11 cellular contexts compared by ENCODE assay signal in the genomic region with DNA sequence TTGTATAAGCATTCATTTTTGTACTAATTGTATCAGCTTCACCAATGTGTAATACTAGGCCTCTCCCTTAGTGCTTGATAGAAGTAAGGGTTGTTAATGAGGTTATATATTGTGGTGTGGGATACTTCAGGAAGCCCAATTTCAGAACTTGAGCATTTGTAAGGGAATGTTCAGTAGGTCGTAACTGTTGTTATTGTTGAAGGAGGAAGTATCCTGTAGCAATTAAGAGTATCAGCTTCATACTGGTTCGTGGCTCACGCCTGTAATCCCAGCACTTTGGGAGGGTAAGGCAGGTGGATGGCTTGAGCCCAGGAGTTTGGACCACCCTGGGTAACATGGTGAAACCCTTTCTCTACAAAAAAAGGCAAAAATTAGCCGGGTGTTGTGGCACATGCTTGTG. TPM values are rescaled to one million over a fixed set of nuclear protein-coding genes. Genes with fewer than 3 reads are reported as not detected.
DNase-seq lines count a peak whose midpoint lies in the region; ATAC-seq, FAIRE-seq and TF ChIP-seq lines count a peak whose summit lies in the region.
"Had no signal": no experiment of that assay in that cellular context is flagged by ENCODE, and none has a peak within 500 bp of the region (broad histone marks: within the 10 kb centered on the region; RNA-seq: fewer than 3 reads in every experiment).

No MANE protein-coding gene starts in this region.

- no peak overlapping the region for H3K23ac ChIP-seq in neuronal stem cell (ENCODE audit: low read depth, low read length, poor library complexity)

- H2BK120ac ChIP-seq in neuronal stem cell (ENCODE audit: low read depth, low read length) = no peak overlapping the region

- peaks cover 20% of the 10 kb centered on the region for H4K20me1 ChIP-seq in keratinocyte (ENCODE audit: control insufficient read depth, extremely low read depth, insufficient read depth, low read length)

- H3K36me3 ChIP-seq in keratinocyte (ENCODE audit: control insufficient read depth in 2 of 2, extremely low read depth in 1 of 2, insufficient read depth in 2 of 2, low read length in 2 of 2) (peaks cover 0 to 2% of the 10 kb centered on the region in 2 experiments), neuronal stem cell (replicated peaks in 1 of 2; ENCODE audit: control insufficient read depth in 2 of 2, insufficient read depth in 2 of 2, low read length in 2 of 2) (no peaks in the 10 kb centered on the region)
- H3K36me3 ChIP-seq: thoracic aorta had no signal

- H2BK5ac ChIP-seq in neuronal stem cell (ENCODE audit: low read length) = no peak overlapping the region

- H3K27me3 Mint-ChIP-seq in activated T-helper 17 cell treated with anti-CD3 and anti-CD28 coated beads, Interleukin-2, amount 50 U/mL, for 72 hours = no peaks in the 10 kb centered on the region

- no peaks in the 10 kb centered on the region for H3K9me3 Mint-ChIP-seq in activated T-helper 17 cell treated with anti-CD3 and anti-CD28 coated beads, Interleukin-2, amount 50 U/mL, for 72 hours
- no peaks in the 10 kb centered on the region for H3K9me3 Mint-ChIP-seq in stimulated activated effector memory CD8-positive, alpha-beta T cell treated with anti-CD3 and anti-CD28 coated beads, Interleukin-12 subunit alpha, Interleukin-12 subunit beta, amount 100 ng/mL, for 72 hours

- WGBS in neuronal stem cell (ENCODE audit: extremely low coverage in 2 of 2, insufficient read length in 2 of 2, insufficient replicate concordance in 1 of 2), 2 donors = no CpG with 5 or more reads among the region's 4 CpGs

- H2BK12ac ChIP-seq in neuronal stem cell (ENCODE audit: low read length) = no peak overlapping the region

- peaks cover 87% of the 10 kb centered on the region for H3K79me2 ChIP-seq in keratinocyte (ENCODE audit: control insufficient read depth, insufficient read depth, low read length)

- no peak for FAIRE-seq in keratinocyte (lab: Jason Lieb, UNC)
- FAIRE-seq: TTC549 had no signal

- H4K8ac ChIP-seq in neuronal stem cell (ENCODE audit: low read depth, low read length) = no peak overlapping the region

- H3K4ac ChIP-seq in neuronal stem cell (ENCODE audit: low read length) = no peak overlapping the region

- no peak overlapping the region for H2AK5ac ChIP-seq in neuronal stem cell (ENCODE audit: low read depth, low read length)

- no peak overlapping the region for H2AFZ ChIP-seq in keratinocyte (ENCODE audit: control insufficient read depth, low read length)
- H2AFZ ChIP-seq in neuronal stem cell (ENCODE audit: low read length) = no peak overlapping the region

- no peak overlapping the region for H4K91ac ChIP-seq in neuronal stem cell (ENCODE audit: low read depth, low read length, poor library complexity)

- peaks cover 46% of the 10 kb centered on the region for H3K4me1 ChIP-seq in keratinocyte (ENCODE audit: control insufficient read depth, extremely low read depth, insufficient read depth, low read length)
- peaks cover 0 to 5% of the 10 kb centered on the region in 2 donors for H3K4me1 ChIP-seq in neuronal stem cell (ENCODE audit: control insufficient read depth in 2 of 2, insufficient read depth in 1 of 2, low read depth in 1 of 2, low read length in 2 of 2)

- no peaks in the 10 kb centered on the region for H3K79me1 ChIP-seq in neuronal stem cell (ENCODE audit: low read depth, low read length)

- H3K9me3 ChIP-seq in keratinocyte (ENCODE audit: control insufficient read depth, low read depth, low read length) = no peaks in the 10 kb centered on the region
- H3K9me3 ChIP-seq in neuronal stem cell (replicated peaks in 1 of 2; ENCODE audit: control insufficient read depth in 2 of 2, insufficient read depth in 1 of 2, low read depth in 1 of 2, low read length in 2 of 2) = no peaks in the 10 kb centered on the region
- H3K9me3 ChIP-seq: thoracic aorta had no signal

- peak overlapping the region; percentile 10 for H3K9ac ChIP-seq in keratinocyte (ENCODE audit: control insufficient read depth, extremely low read depth, insufficient read depth, low read length)
- H3K9ac ChIP-seq in neuronal stem cell (ENCODE audit: low read depth, low read length, poor library complexity) = no peak overlapping the region

- no peak overlapping the region for H3K18ac ChIP-seq in neuronal stem cell (ENCODE audit: low read length)

- no peaks in the 10 kb centered on the region for H3K9me1 ChIP-seq in keratinocyte (ENCODE audit: control insufficient read depth, extremely low read depth, insufficient read depth, low read length)

- H2BK15ac ChIP-seq in neuronal stem cell (ENCODE audit: low read length) = no peak overlapping the region

- H3K27me3 ChIP-seq in keratinocyte (ENCODE audit: control insufficient read depth, extremely low read depth, insufficient read depth, low read length) (no peaks in the 10 kb centered on the region), neuronal stem cell (ENCODE audit: control insufficient read depth in 3 of 3, insufficient read depth in 3 of 3, low read depth in 1 of 3, low read length in 3 of 3) (no peaks in the 10 kb centered on the region)

- H3K4me1 Mint-ChIP-seq in activated T-helper 17 cell treated with anti-CD3 and anti-CD28 coated beads, Interleukin-2, amount 50 U/mL, for 72 hours = peaks cover 40% of the 10 kb centered on the region
- peaks cover 69% of the 10 kb centered on the region for H3K4me1 Mint-ChIP-seq in stimulated activated effector memory CD8-positive, alpha-beta T cell treated with anti-CD3 and anti-CD28 coated beads, Interleukin-12 subunit alpha, Interleukin-12 subunit beta, amount 100 ng/mL, for 72 hours

- peak overlapping the region; percentile 70 for H3K4me3 Mint-ChIP-seq in activated T-helper 17 cell treated with anti-CD3 and anti-CD28 coated beads, Interleukin-2, amount 50 U/mL, for 72 hours
- H3K4me3 Mint-ChIP-seq in stimulated activated effector memory CD8-positive, alpha-beta T cell treated with anti-CD3 and anti-CD28 coated beads, Interleukin-12 subunit alpha, Interleukin-12 subunit beta, amount 100 ng/mL, for 72 hours = peak overlapping the region; percentile 49

- H3K27ac Mint-ChIP-seq in activated T-helper 17 cell treated with anti-CD3 and anti-CD28 coated beads, Interleukin-2, amount 50 U/mL, for 72 hours = peak overlapping the region; percentile 92
- H3K27ac Mint-ChIP-seq in stimulated activated effector memory CD8-positive, alpha-beta T cell treated with anti-CD3 and anti-CD28 coated beads, Interleukin-12 subunit alpha, Interleukin-12 subunit beta, amount 100 ng/mL, for 72 hours = peak overlapping the region; percentile 97

- peaks cover 24% of the 10 kb centered on the region for H3K36me3 Mint-ChIP-seq in activated T-helper 17 cell treated with anti-CD3 and anti-CD28 coated beads, Interleukin-2, amount 50 U/mL, for 72 hours (ENCODE audit: low read depth)
- peaks cover 9% of the 10 kb centered on the region for H3K36me3 Mint-ChIP-seq in stimulated activated effector memory CD8-positive, alpha-beta T cell treated with anti-CD3 and anti-CD28 coated beads, Interleukin-12 subunit alpha, Interleukin-12 subunit beta, amount 100 ng/mL, for 72 hours

- DNase-seq in KBM-7 (peak; percentile 18), keratinocyte (ENCODE audit: low read depth, low spot score) (no peak), neuronal stem cell (ENCODE audit: low spot score) (no peak)
- DNase-seq in stimulated activated effector memory CD8-positive, alpha-beta T cell treated with anti-CD3 and anti-CD28 coated beads, Interleukin-12 subunit alpha, Interleukin-12 subunit beta, amount 100 ng/mL, for 72 hours (ENCODE audit: low spot score in 2 of 2) = no peak
- no peak for DNase-seq in stimulated activated CD4-positive, alpha-beta T cell treated with anti-CD3 and anti-CD28 coated beads, Interleukin-4, amount 100 ng/mL, for 4 hours
- DNase-seq: activated effector memory CD4-positive, alpha-beta T cell treated with anti-CD3 and anti-CD28 coated beads, Interleukin-2, amount 50 U/mL, for 16 hours; NCI-H187 treated with DMSO at 0.1 percent for 48 hours had no signal

- H3K27ac ChIP-seq in keratinocyte (ENCODE audit: control insufficient read depth, insufficient read depth, low read length) = peak overlapping the region; percentile 78
- no peak overlapping the region for H3K27ac ChIP-seq in neuronal stem cell (replicated peaks; ENCODE audit: low read length)

- no peak for TF ChIP-seq CTCF in keratinocyte (optimal IDR thresholded peaks at IDR 0.05 in 1 of 3, IDR thresholded peaks at IDR 0.05 in 1 of 3, conservative IDR thresholded peaks at IDR 0.05 in 1 of 3; ENCODE audit: extremely low read depth in 1 of 3, insufficient read depth in 2 of 3, low read length in 3 of 3)

- in situ Hi-C loops in KBM-7 (cut with MboI; ENCODE audit: low pct_unique_long_range_greater_than_20kb, low sequenced_read_pairs) = no loop called here

- no peak overlapping the region for H3K14ac ChIP-seq in neuronal stem cell (ENCODE audit: low read length)

- no peak overlapping the region for H3K4me3 ChIP-seq in keratinocyte (ENCODE audit: control insufficient read depth in 2 of 3, extremely low read depth in 1 of 3, insufficient read depth in 2 of 3, low read depth in 1 of 3, low read length in 3 of 3)
- H3K4me3 ChIP-seq in neuronal stem cell (ENCODE audit: low read length in 2 of 2) = no peak overlapping the region
- H3K4me3 ChIP-seq: thoracic aorta had no signal

- ATAC-seq in activated T-helper 17 cell treated with anti-CD3 and anti-CD28 coated beads, Interleukin-2, amount 50 U/mL, for 72 hours (replicated peaks) = no peak
- no peak for ATAC-seq in stimulated activated effector memory CD8-positive, alpha-beta T cell treated with anti-CD3 and anti-CD28 coated beads, Interleukin-12 subunit alpha, Interleukin-12 subunit beta, amount 100 ng/mL, for 72 hours
- ATAC-seq in GM21717 (IDR thresholded peaks at IDR 0.05; ENCODE audit: unreplicated experiment) = no peak

- H3K4me2 ChIP-seq in keratinocyte (ENCODE audit: control insufficient read depth, extremely low read depth, insufficient read depth, low read depth, low read length) = no peak overlapping the region
- no peak overlapping the region for H3K4me2 ChIP-seq in neuronal stem cell (ENCODE audit: insufficient read depth, low read length, poor library complexity, severe bottlenecking)

- dilution Hi-C loops in keratinocyte (cut with MboI; ENCODE audit: extremely low pct_ligation_motif_present, low sequenced_read_pairs) = no loop called here

RNA-seq across cellular contexts. Expression of a gene that starts 30.6 kb away (rescaled TPM):
- 100 to 1,000 TPM; 224 TPM for total RNA-seq in activated T-helper 17 cell treated with anti-CD3 and anti-CD28 coated beads, Interleukin-2, amount 50 U/mL, for 72 hours
- polyA plus RNA-seq in keratinocyte = 219 to 310 TPM (median 253 TPM) in 3 replicates
- polyA plus RNA-seq in keratinocyte (2011; ENCODE audit: low read depth) = 1,067 TPM
- polyA plus RNA-seq in keratinocyte (2011; cell fraction: cytosol; rRNA removed) = 127 and 198 TPM in 2 replicates
- polyA plus RNA-seq in keratinocyte (2011; cell fraction: nucleus; rRNA removed) = 543 and 692 TPM in 2 replicates
- polyA plus RNA-seq in keratinocyte (2012; ENCODE audit: low replicate concordance) = 163 and 252 TPM in 2 replicates
- 189 to 616 TPM (median 435 TPM) in 3 replicates for polyA minus RNA-seq in keratinocyte
- polyA minus RNA-seq in keratinocyte (2011; cell fraction: cytosol; rRNA and poly(A)+ RNA removed) = 205 TPM
- 533 and 899 TPM in 2 replicates for polyA minus RNA-seq in keratinocyte (2011; cell fraction: nucleus; rRNA and poly(A)+ RNA removed)
- 27.0 TPM for polyA plus RNA-seq in neuronal stem cell (2013, experiment 1 of 2)
- polyA plus RNA-seq in neuronal stem cell (2013, experiment 2 of 2) = 26.1 TPM
